9 cellular contexts compared by ENCODE assay signal in the genomic region with DNA sequence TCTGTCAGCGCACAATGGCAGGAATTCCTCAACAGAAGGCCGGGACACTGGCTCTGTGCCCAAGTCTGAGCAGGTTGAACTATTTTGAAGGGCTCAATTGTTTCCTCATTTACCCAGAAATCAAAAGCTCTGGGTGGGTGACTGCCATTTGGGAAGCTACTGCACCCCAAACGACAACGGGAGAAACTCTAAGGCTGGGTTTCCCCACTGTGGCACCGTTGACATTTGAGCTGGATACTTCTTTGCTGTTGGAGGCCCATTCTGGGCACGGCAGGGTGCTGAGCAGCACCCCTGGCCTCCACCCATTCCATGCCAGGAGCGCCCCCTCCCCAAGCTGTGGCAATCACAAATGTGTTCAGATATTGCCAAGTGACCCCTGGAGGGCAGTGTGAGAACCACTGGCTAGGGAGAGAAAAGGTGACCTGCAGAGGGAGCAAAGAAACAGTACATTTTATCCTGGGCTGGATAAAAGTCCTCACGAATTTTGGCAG.
DNase-seq lines count a peak whose midpoint lies in the region; ATAC-seq and TF ChIP-seq lines count a peak whose summit lies in the region.
"Had no signal": no experiment of that assay in that cellular context is flagged by ENCODE, and none has a peak within 500 bp of the region (broad histone marks: within the 10 kb centered on the region; RNA-seq: fewer than 3 reads in every experiment).

No MANE protein-coding gene starts in this region.

- H3K27ac ChIP-seq in iPS DF 6.9 (ENCODE audit: low read length) (no peak overlapping the region), upper lobe of right lung (no peak overlapping the region)

- no peak overlapping the region for H3K27ac Mint-ChIP-seq in activated CD8-positive, alpha-beta memory T cell treated with anti-CD3 and anti-CD28 coated beads, Interleukin-2, amount 10 ng/mL, durations not matched to agents 7 days and 5 days
- H3K27ac Mint-ChIP-seq in naive thymus-derived CD8-positive, alpha-beta T cell = no peak overlapping the region
- H3K27ac Mint-ChIP-seq: memory B cell had no signal

- POLR2A ChIA-PET in naive thymus-derived CD8-positive, alpha-beta T cell (lab: Charles Lee) = interaction anchor here (0.6 to 1.2 kb wide), 2 partner anchors 78 to 139 kb away, joined by 3 read pairs; no protein-coding TSS in a partner anchor

- no peak overlapping the region for H3K4me3 Mint-ChIP-seq in activated CD8-positive, alpha-beta memory T cell treated with anti-CD3 and anti-CD28 coated beads, Interleukin-2, amount 10 ng/mL, durations not matched to agents 7 days and 5 days
- no peak overlapping the region for H3K4me3 Mint-ChIP-seq in naive thymus-derived CD8-positive, alpha-beta T cell
- H3K4me3 Mint-ChIP-seq: memory B cell had no signal

- H3K9me3 ChIP-seq in MG63 = no peaks in the 10 kb centered on the region
- no peaks in the 10 kb centered on the region for H3K9me3 ChIP-seq in iPS DF 6.9 (ENCODE audit: control insufficient read depth, insufficient read depth, low read length)
- H3K9me3 ChIP-seq in upper lobe of right lung = no peaks in the 10 kb centered on the region

- H3K4me3 ChIP-seq in MG63 (no peak overlapping the region), iPS DF 6.9 (ENCODE audit: low read length) (no peak overlapping the region), upper lobe of right lung (no peak overlapping the region)

- no peak for ATAC-seq in activated CD8-positive, alpha-beta memory T cell treated with anti-CD3 and anti-CD28 coated beads, Interleukin-2, amount 10 ng/mL, durations not matched to agents 7 days and 5 days
- ATAC-seq in upper lobe of right lung (peak; percentile 58), GM18520 (IDR thresholded peaks at IDR 0.05; ENCODE audit: unreplicated experiment) (no peak)
- no peak for ATAC-seq in stimulated activated naive CD8-positive, alpha-beta T cell treated with anti-CD3 and anti-CD28 coated beads, Interleukin-15, Interleukin-2, amounts not matched to agents 100 U/mL and 50 U/mL, for 24 hours
- ATAC-seq in naive thymus-derived CD8-positive, alpha-beta T cell = no peak

- H3K27me3 ChIP-seq in MG63 (no peaks in the 10 kb centered on the region), iPS DF 6.9 (ENCODE audit: control insufficient read depth, insufficient read depth, low read length) (no peaks in the 10 kb centered on the region), upper lobe of right lung (no peaks in the 10 kb centered on the region)

- H3K36me3 ChIP-seq in MG63 (no peaks in the 10 kb centered on the region), iPS DF 6.9 (ENCODE audit: control insufficient read depth, insufficient read depth, low read length) (no peaks in the 10 kb centered on the region), upper lobe of right lung (no peaks in the 10 kb centered on the region)

- H3K27me3 Mint-ChIP-seq in activated CD8-positive, alpha-beta memory T cell treated with anti-CD3 and anti-CD28 coated beads, Interleukin-2, amount 10 ng/mL, durations not matched to agents 7 days and 5 days = peaks cover 7% of the 10 kb centered on the region
- no peaks in the 10 kb centered on the region for H3K27me3 Mint-ChIP-seq in naive thymus-derived CD8-positive, alpha-beta T cell

- 0 out of 2 replicates have a peak, but pooled peaks cover 2% of the 10 kb centered on the region for H3K4me1 ChIP-seq in iPS DF 6.9 (ENCODE audit: control insufficient read depth, insufficient read depth, low read length)
- H3K4me1 ChIP-seq in upper lobe of right lung = peaks cover 3% of the 10 kb centered on the region

- no CpG with 5 or more reads among the region's 8 CpGs for WGBS in iPS DF 6.9 (ENCODE audit: insufficient coverage, insufficient read length)

- intact Hi-C loops in upper lobe of right lung (cut with DNase I) = loop anchor here (5.0 kb wide), 1 partner anchor 80 kb away; no protein-coding TSS in a partner anchor

- peak; percentile 73 for DNase-seq in ELR (ENCODE audit: low read depth)
- DNase-seq in MG63 = peak; percentile 33
- DNase-seq in activated CD8-positive, alpha-beta memory T cell treated with anti-CD3 and anti-CD28 coated beads, Interleukin-2, amount 10 ng/mL, durations not matched to agents 7 days and 5 days = peak; percentile 38
- DNase-seq in iPS DF 6.9 (ENCODE audit: low read depth, low spot score) = peak; percentile 43
- DNase-seq in upper lobe of right lung = no peak
- no peak for DNase-seq in stimulated activated naive CD8-positive, alpha-beta T cell treated with anti-CD3 and anti-CD28 coated beads, Interleukin-15, Interleukin-2, amounts not matched to agents 100 U/mL and 50 U/mL, for 24 hours
- no peak for DNase-seq in naive thymus-derived CD8-positive, alpha-beta T cell

- no peaks in the 10 kb centered on the region for H3K9me3 Mint-ChIP-seq in activated CD8-positive, alpha-beta memory T cell treated with anti-CD3 and anti-CD28 coated beads, Interleukin-2, amount 10 ng/mL, durations not matched to agents 7 days and 5 days (ENCODE audit: low read depth)
- H3K9me3 Mint-ChIP-seq in naive thymus-derived CD8-positive, alpha-beta T cell = peaks cover 0 to 7% (median 0%) of the 10 kb centered on the region in 9 donors
- H3K9me3 Mint-ChIP-seq: memory B cell had no signal

- peaks cover 4% of the 10 kb centered on the region for H3K4me1 Mint-ChIP-seq in activated CD8-positive, alpha-beta memory T cell treated with anti-CD3 and anti-CD28 coated beads, Interleukin-2, amount 10 ng/mL, durations not matched to agents 7 days and 5 days
- H3K4me1 Mint-ChIP-seq in naive thymus-derived CD8-positive, alpha-beta T cell = peaks cover 4 to 8% (median 6%) of the 10 kb centered on the region in 4 donors

- peak; percentile 49 for TF ChIP-seq CTCF in upper lobe of right lung (IDR thresholded peaks at IDR 0.05)

- CTCF ChIA-PET in activated CD8-positive, alpha-beta memory T cell treated with anti-CD3 and anti-CD28 coated beads, Interleukin-2, amount 10 ng/mL, durations not matched to agents 7 days and 5 days (lab: Charles Lee) = interaction anchor here (0.6 to 9.8 kb wide), 20 partner anchors 9 to 325 kb away, joined by 3 to 114 read pairs (median 4); no protein-coding TSS in a partner anchor

- no peaks in the 10 kb centered on the region for H3K36me3 Mint-ChIP-seq in activated CD8-positive, alpha-beta memory T cell treated with anti-CD3 and anti-CD28 coated beads, Interleukin-2, amount 10 ng/mL, durations not matched to agents 7 days and 5 days
- H3K36me3 Mint-ChIP-seq in naive thymus-derived CD8-positive, alpha-beta T cell = peaks cover 2 to 8% (median 6%) of the 10 kb centered on the region in 3 donors
- H3K36me3 Mint-ChIP-seq: memory B cell had no signal

Comparison
In these comparisons a context has a peak if more than half of its experiments do, and no peak if none do; other contexts are left out.
1. DNase-seq: peak in ELR (single experiment), MG63 (single experiment), activated CD8-positive, alpha-beta memory T cell treated with anti-CD3 and anti-CD28 coated beads, Interleukin-2, amount 10 ng/mL, durations not matched to agents 7 days and 5 days (single experiment) and iPS DF 6.9 (single experiment); none in upper lobe of right lung (single experiment), stimulated activated naive CD8-positive, alpha-beta T cell treated with anti-CD3 and anti-CD28 coated beads, Interleukin-15, Interleukin-2, amounts not matched to agents 100 U/mL and 50 U/mL, for 24 hours (single experiment) and naive thymus-derived CD8-positive, alpha-beta T cell (0 of 10).